Comparison of ENCODE assay signal across 19 cellular contexts in the genomic region with DNA sequence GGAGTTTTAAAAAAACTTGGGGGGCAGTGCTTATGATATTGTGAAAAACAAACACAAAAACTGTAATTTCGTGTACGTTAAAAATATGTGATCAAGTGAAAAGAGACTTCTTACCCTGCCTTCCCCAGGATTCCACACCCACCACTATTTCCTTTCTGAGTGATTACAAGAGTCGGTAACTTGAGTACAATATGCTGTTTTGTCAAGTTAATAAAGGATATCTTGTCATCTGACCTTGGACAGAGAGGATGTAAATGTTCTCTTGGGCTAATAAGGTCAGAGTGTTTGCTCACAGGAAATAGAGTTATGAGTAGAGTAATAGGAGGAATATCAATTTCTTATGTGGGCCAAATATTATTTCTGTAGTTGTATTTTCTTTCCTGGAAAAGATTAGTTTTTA.
DNase-seq lines count a peak whose midpoint lies in the region; ATAC-seq, FAIRE-seq and TF ChIP-seq lines count a peak whose summit lies in the region.
"Had no signal": no experiment of that assay in that cellular context is flagged by ENCODE, and none has a peak within 500 bp of the region (broad histone marks: within the 10 kb centered on the region; RNA-seq: fewer than 3 reads in every experiment).

No MANE protein-coding gene starts in this region.

- TF ChIP-seq CTCF in endothelial cell of umbilical vein (IDR thresholded peaks at IDR 0.05; ENCODE audit: extremely low read depth in 1 of 2, insufficient read depth in 1 of 2, low read depth in 1 of 2, low read length in 2 of 2) (no peak), lung (IDR thresholded peaks at IDR 0.05; ENCODE audit: control extremely low read depth, extremely low read depth) (no peak), suprapubic skin (IDR thresholded peaks at IDR 0.05) (no peak)

- dilution Hi-C loops in endothelial cell of umbilical vein (cut with MboI; ENCODE audit: extremely low pct_ligation_motif_present, low sequenced_read_pairs): no loop called here

- H2AK5ac ChIP-seq in mesendoderm (ENCODE audit: low read length): no peak overlapping the region

- 21 to 42% methylated on average over 3 of the region's 3 CpGs for WGBS in lung, 2 donors
- 62% methylated on average over 3 of the region's 3 CpGs for WGBS in suprapubic skin
- WGBS in mesendoderm (ENCODE audit: extremely low coverage, insufficient coverage, low lambda C conversion rate): no CpG with 5 or more reads among the region's 3 CpGs

- no peak overlapping the region for H2BK5ac ChIP-seq in mesendoderm (ENCODE audit: low read length)

- H3K4me3 ChIP-seq in endothelial cell of umbilical vein (replicated peaks in 1 of 3; ENCODE audit: insufficient read depth in 1 of 3, low read depth in 1 of 3, low read length in 3 of 3) (peak overlapping the region in 1 of 3 experiments; percentile 13), lung (no peak overlapping the region), suprapubic skin (no peak overlapping the region), mesendoderm (ENCODE audit: low read length) (no peak overlapping the region)
- H3K4me3 ChIP-seq: cardiac muscle cell, GM23338 had no signal

- no peak overlapping the region for H3K56ac ChIP-seq in mesendoderm (ENCODE audit: low read length)

- no peak for TF ChIP-seq POLR2A in endothelial cell of umbilical vein (IDR thresholded peaks at IDR 0.05; ENCODE audit: low read depth, low read length)
- TF ChIP-seq POLR2A in suprapubic skin (IDR thresholded peaks at IDR 0.05): no peak

- intact Hi-C loops in endothelial cell of umbilical vein (cut with micrococcal nuclease): loop anchor here (5.0 kb wide), 1 partner anchor 320 kb away; no protein-coding TSS in a partner anchor

- H2AFZ ChIP-seq in endothelial cell of umbilical vein (ENCODE audit: low read depth, low read length): no peak overlapping the region

- no peak overlapping the region for H2BK15ac ChIP-seq in mesendoderm (replicated peaks; ENCODE audit: low read depth)

- no peaks in the 10 kb centered on the region for H3K36me3 ChIP-seq in endothelial cell of umbilical vein (ENCODE audit: control insufficient read depth in 2 of 2, extremely low read depth in 1 of 2, insufficient read depth in 2 of 2, low read length in 2 of 2)
- H3K36me3 ChIP-seq in lung (ENCODE audit: control insufficient read depth in 2 of 2, insufficient read depth in 2 of 2, low read length in 2 of 2): no peaks in the 10 kb centered on the region
- no peaks in the 10 kb centered on the region for H3K36me3 ChIP-seq in suprapubic skin
- H3K36me3 ChIP-seq in mesendoderm (ENCODE audit: control insufficient read depth, insufficient read depth, low read length): no peaks in the 10 kb centered on the region
- H3K36me3 ChIP-seq: cardiac muscle cell had no signal

- POLR2A ChIA-PET in endothelial cell of umbilical vein (lab: Charles Lee): interaction anchor here (2.0 kb wide), 1 partner anchor 78 kb away, joined by 12 read pairs; the partner anchor contains the start of gene GLCE

- H4K20me1 ChIP-seq in endothelial cell of umbilical vein (replicated peaks; ENCODE audit: control insufficient read depth, extremely low read depth, insufficient read depth, low read length): no peaks in the 10 kb centered on the region

- no peaks in the 10 kb centered on the region for H3K9me1 ChIP-seq in endothelial cell of umbilical vein (replicated peaks; ENCODE audit: control insufficient read depth, extremely low read depth, insufficient read depth, low read length)

- peaks cover 22% of the 10 kb centered on the region for H3K27me3 Mint-ChIP-seq in T-helper 17 cell

- H3K18ac ChIP-seq in mesendoderm (ENCODE audit: low read length): no peak overlapping the region

- H3K9ac ChIP-seq in endothelial cell of umbilical vein (replicated peaks; ENCODE audit: extremely low read depth, insufficient read depth, low read length) (peak overlapping the region; percentile 79), mesendoderm (ENCODE audit: low read length) (no peak overlapping the region)

- ATAC-seq in T-helper 17 cell (peak; percentile 27), lung (ENCODE audit: insufficient read depth, low FRiP score) (no peak), HG02970 (IDR thresholded peaks at IDR 0.05; ENCODE audit: low FRiP score, unreplicated experiment) (no peak)
- ATAC-seq: activated CD8-positive, alpha-beta T cell treated with anti-CD3 and anti-CD28 coated beads, Interleukin-2, amount 10 ng/mL, durations not matched to agents 7 days and 5 days; GM23338 had no signal

- H3K4me3 Mint-ChIP-seq in T-helper 17 cell: peak overlapping the region; percentile 7
- H3K4me3 Mint-ChIP-seq: activated CD8-positive, alpha-beta T cell treated with anti-CD3 and anti-CD28 coated beads, Interleukin-2, amount 10 ng/mL, durations not matched to agents 7 days and 5 days; GM23338; stimulated activated naive CD8-positive, alpha-beta T cell treated with anti-CD3 and anti-CD28 coated beads, Interleukin-15, Interleukin-2, amounts not matched to agents 100 ng/mL and 50 ng/mL, for 24 hours had no signal

- no peak overlapping the region for H4K8ac ChIP-seq in mesendoderm (ENCODE audit: low read depth, low read length)

- TF ChIP-seq EP300 in suprapubic skin (IDR thresholded peaks at IDR 0.05): no peak

- no peaks in the 10 kb centered on the region for H3K9me3 ChIP-seq in T-helper 17 cell (ENCODE audit: control insufficient read depth, low read length, poor library complexity, severe bottlenecking)
- H3K9me3 ChIP-seq in endothelial cell of umbilical vein (replicated peaks; ENCODE audit: control insufficient read depth, insufficient read depth, low read length): no peaks in the 10 kb centered on the region
- peaks cover 0 to 1% of the 10 kb centered on the region in 2 donors for H3K9me3 ChIP-seq in lung (ENCODE audit: control insufficient read depth in 2 of 2, insufficient read depth in 1 of 2, low read length in 1 of 2)
- H3K9me3 ChIP-seq in suprapubic skin: no peaks in the 10 kb centered on the region

- H3K79me2 ChIP-seq in endothelial cell of umbilical vein (ENCODE audit: control insufficient read depth, insufficient read depth, low read length): no peaks in the 10 kb centered on the region
- H3K79me2 ChIP-seq in mesendoderm (ENCODE audit: control insufficient read depth, insufficient read depth, low read length): no peaks in the 10 kb centered on the region

- H4K5ac ChIP-seq in mesendoderm (ENCODE audit: low read length): no peak overlapping the region

- peak overlapping the region; percentile 86 for H3K27ac Mint-ChIP-seq in T-helper 17 cell
- H3K27ac Mint-ChIP-seq: activated CD8-positive, alpha-beta T cell treated with anti-CD3 and anti-CD28 coated beads, Interleukin-2, amount 10 ng/mL, durations not matched to agents 7 days and 5 days; GM23338; progenitor cell of endocrine pancreas; stimulated activated naive CD8-positive, alpha-beta T cell treated with anti-CD3 and anti-CD28 coated beads, Interleukin-15, Interleukin-2, amounts not matched to agents 100 ng/mL and 50 ng/mL, for 24 hours had no signal

- H3K4me2 ChIP-seq in endothelial cell of umbilical vein (ENCODE audit: insufficient read depth, low read length) (peak overlapping the region; percentile 68), mesendoderm (ENCODE audit: low read length) (no peak overlapping the region)
- H3K4me2 ChIP-seq: GM23338 had no signal

- peaks cover 18% of the 10 kb centered on the region for H3K4me1 Mint-ChIP-seq in T-helper 17 cell

- CTCF ChIA-PET in endothelial cell of umbilical vein (lab: Charles Lee): interaction anchor here (1.2 to 2.5 kb wide), 7 partner anchors 10 to 313 kb away, joined by 4 to 18 read pairs (median 7); partner anchors contain the start of gene GLCE

- H3K27me3 ChIP-seq in endothelial cell of umbilical vein (ENCODE audit: control insufficient read depth in 2 of 2, insufficient read depth in 2 of 2, low read length in 2 of 2) (no peaks in the 10 kb centered on the region), lung (ENCODE audit: control insufficient read depth, insufficient read depth) (no peaks in the 10 kb centered on the region), suprapubic skin (no peaks in the 10 kb centered on the region), mesendoderm (ENCODE audit: insufficient read depth, low read length, poor library complexity) (no peaks in the 10 kb centered on the region)

- no peak overlapping the region for H2BK120ac ChIP-seq in mesendoderm (ENCODE audit: low read depth, low read length)

- DNase-seq in T-helper 17 cell (no peak), endothelial cell of umbilical vein (ENCODE audit: low read depth, low spot score) (peak; percentile 68), lung (ENCODE audit: low spot score) (no peak), suprapubic skin (ENCODE audit: low spot score in 2 of 2) (no peak), HuH-7.5 (ENCODE audit: low spot score) (no peak), dedifferentiated amniotic fluid mesenchymal stem cell (ENCODE audit: extremely low spot score) (no peak), mesendoderm (no peak)
- DNase-seq: activated CD8-positive, alpha-beta T cell treated with anti-CD3 and anti-CD28 coated beads, Interleukin-2, amount 10 ng/mL, durations not matched to agents 7 days and 5 days; activated naive CD4-positive, alpha-beta T cell; NCI-H1417 treated with DMSO at 0.1 percent for 48 hours; NCI-H526 treated with DMSO at 0.1 percent for 48 hours had no signal

- no TSS peak for BruUV-seq in endothelial cell of umbilical vein (replicated peaks; lab: Mats Ljungman, UMichigan)

- no peaks in the 10 kb centered on the region for H3K79me1 ChIP-seq in mesendoderm (ENCODE audit: low read length)

- FAIRE-seq in endothelial cell of umbilical vein (lab: Jason Lieb, UNC): peak; percentile 73

- peaks cover 34% of the 10 kb centered on the region for H3K4me1 ChIP-seq in endothelial cell of umbilical vein (ENCODE audit: control insufficient read depth, extremely low read depth, insufficient read depth, low read length)
- H3K4me1 ChIP-seq in lung (ENCODE audit: control insufficient read depth in 2 of 2, insufficient read depth in 2 of 2, low read length in 2 of 2): peaks cover 0 to 16% of the 10 kb centered on the region in 2 donors
- H3K4me1 ChIP-seq in suprapubic skin: peaks cover 29% of the 10 kb centered on the region
- peaks cover 5% of the 10 kb centered on the region for H3K4me1 ChIP-seq in mesendoderm (ENCODE audit: control insufficient read depth, low read depth, low read length)

- no peak overlapping the region for H3K23ac ChIP-seq in mesendoderm (ENCODE audit: low read length)

- no peak overlapping the region for H3K4ac ChIP-seq in mesendoderm (ENCODE audit: low read depth, low read length)

- peaks cover 2% of the 10 kb centered on the region for H3K36me3 Mint-ChIP-seq in T-helper 17 cell (ENCODE audit: low read depth)

- peak overlapping the region; percentile 95 for H3K27ac ChIP-seq in endothelial cell of umbilical vein (ENCODE audit: insufficient read depth, low read depth, low read length)
- peak overlapping the region; percentile 46 to 93 for H3K27ac ChIP-seq in lung (ENCODE audit: low read depth in 1 of 2, low read length in 1 of 2)
- H3K27ac ChIP-seq in suprapubic skin: peak overlapping the region; percentile 67
- no peak overlapping the region for H3K27ac ChIP-seq in mesendoderm (ENCODE audit: low read depth, low read length)
- H3K27ac ChIP-seq: C4-2B, cardiac muscle cell, epithelial cell of prostate, RWPE1 had no signal

TF ChIP-seq in endothelial cell of umbilical vein, 7 proteins besides CTCF, POLR2A, EP300 and RAD21 (continues in another document):
- TF ChIP-seq GATA2 (IDR thresholded peaks at IDR 0.05; ENCODE audit: insufficient read depth, insufficient read length, low read depth, low read length): peak; percentile 92
